In genomic region chr3:197518794-197519451, GRCh38 we compare ENCODE assay signal across 1 cellular context.
TF ChIP-seq lines count a peak whose summit lies in the region.

No MANE protein-coding gene starts in this region.

TF ChIP-seq in GM12878, 131 proteins besides CTCF, POLR2A, EP300 and RAD21 (continued from another document):
- no peak for TF ChIP-seq NFYA (IDR thresholded peaks at IDR 0.05; ENCODE audit: borderline replicate concordance, low read depth, low read length)
- no peak for TF ChIP-seq ZNF24 (IDR thresholded peaks at IDR 0.05)
- TF ChIP-seq, protein P1, sequence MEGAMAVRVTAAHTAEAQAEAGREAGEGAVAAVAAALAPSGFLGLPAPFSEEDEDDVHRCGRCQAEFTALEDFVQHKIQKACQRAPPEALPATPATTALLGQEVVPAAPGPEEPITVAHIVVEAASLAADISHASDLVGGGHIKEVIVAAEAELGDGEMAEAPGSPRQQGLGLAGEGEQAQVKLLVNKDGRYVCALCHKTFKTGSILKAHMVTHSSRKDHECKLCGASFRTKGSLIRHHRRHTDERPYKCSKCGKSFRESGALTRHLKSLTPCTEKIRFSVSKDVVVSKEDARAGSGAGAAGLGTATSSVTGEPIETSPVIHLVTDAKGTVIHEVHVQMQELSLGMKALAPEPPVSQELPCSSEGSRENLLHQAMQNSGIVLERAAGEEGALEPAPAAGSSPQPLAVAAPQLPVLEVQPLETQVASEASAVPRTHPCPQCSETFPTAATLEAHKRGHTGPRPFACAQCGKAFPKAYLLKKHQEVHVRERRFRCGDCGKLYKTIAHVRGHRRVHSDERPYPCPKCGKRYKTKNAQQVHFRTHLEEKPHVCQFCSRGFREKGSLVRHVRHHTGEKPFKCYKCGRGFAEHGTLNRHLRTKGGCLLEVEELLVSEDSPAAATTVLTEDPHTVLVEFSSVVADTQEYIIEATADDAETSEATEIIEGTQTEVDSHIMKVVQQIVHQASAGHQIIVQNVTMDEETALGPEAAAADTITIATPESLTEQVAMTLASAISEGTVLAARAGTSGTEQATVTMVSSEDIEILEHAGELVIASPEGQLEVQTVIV (IDR thresholded peaks at IDR 0.05; ENCODE audit: borderline replicate concordance, partially characterized antibody): no peak
- TF ChIP-seq HDGF (IDR thresholded peaks at IDR 0.05): no peak
- TF ChIP-seq SMAD5 (IDR thresholded peaks at IDR 0.05; ENCODE audit: low read depth): no peak
